ENCODE assay signal across 25 cellular contexts in the genomic region with DNA sequence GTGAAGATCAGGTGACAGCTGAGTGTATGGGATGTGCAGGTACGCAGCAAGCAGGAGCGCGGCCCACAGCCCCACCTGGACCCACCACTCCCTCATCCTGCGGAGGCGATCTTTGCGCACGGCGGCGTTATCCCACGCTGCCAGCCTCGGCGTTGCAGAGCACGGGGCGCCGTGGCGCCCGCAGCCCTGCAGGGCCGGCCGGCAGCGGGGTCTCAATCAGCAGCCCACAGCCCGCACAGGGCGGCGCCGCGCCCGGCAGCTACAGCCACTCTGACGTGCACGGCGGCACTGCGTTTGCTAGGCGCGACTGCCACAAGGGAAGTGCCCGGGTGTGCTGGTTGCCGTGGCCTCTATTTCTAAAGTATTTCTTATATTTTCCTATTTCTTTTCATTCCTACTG.
"Had no signal": no experiment of that assay in that cellular context is flagged by ENCODE, and none has a peak within 500 bp of the region (broad histone marks: within the 10 kb centered on the region; RNA-seq: fewer than 3 reads in every experiment).

No MANE protein-coding gene starts in this region.

- H3K9me3 Mint-ChIP-seq: T-cell; T-helper 2 cell treated with Interferon-gamma antibody and Interleukin-4, amounts not matched to agents 5 μg/mL and 100 μg/mL, for 36 hours had no signal

- H3K36me3 ChIP-seq: adrenal gland, transverse colon, uterus had no signal

- ATAC-seq: activated CD8-positive, alpha-beta T cell treated with anti-CD3 and anti-CD28 coated beads, Interleukin-2, amount 10 ng/mL, durations not matched to agents 7 days and 5 days; gastroesophageal sphincter; naive thymus-derived CD4-positive, alpha-beta T cell; T-cell had no signal

- H3K4me1 ChIP-seq: adrenal gland, gastroesophageal sphincter, stomach, suprapubic skin, transverse colon, uterus had no signal

- H3K9me3 ChIP-seq: adrenal gland, gastroesophageal sphincter, suprapubic skin, transverse colon, uterus had no signal

- H3K4me1 Mint-ChIP-seq: naive thymus-derived CD4-positive, alpha-beta T cell; neural crest cell; T-cell had no signal

- DNase-seq: activated CD4-positive, alpha-beta T cell treated with anti-CD3 and anti-CD28 coated beads, Interleukin-2, amount 50 U/mL, for 1 hour; activated CD4-positive, CD25-positive, alpha-beta regulatory T cell treated with anti-CD3 and anti-CD28 coated beads, Interleukin-2, amount 50 U/mL, for 72 hours; activated CD8-positive, alpha-beta T cell treated with anti-CD3 and anti-CD28 coated beads, Interleukin-2, amount 10 ng/mL, durations not matched to agents 7 days and 5 days; activated gamma-delta T cell treated with Interleukin-2 at 50 U/mL for 16 hours; adrenal gland; cerebellar nuclear complex; cortex of kidney; head of caudate nucleus; left cardiac atrium; naive thymus-derived CD4-positive, alpha-beta T cell; stimulated activated CD4-positive, alpha-beta T cell treated with anti-CD3 and anti-CD28 coated beads, Interleukin-12 subunit alpha, Interleukin-12 subunit beta, amount 100 ng/mL, for 4 hours; stimulated activated CD4-positive, alpha-beta T cell treated with anti-CD3 and anti-CD28 coated beads, Interleukin-4, amount 100 ng/mL, for 4 hours; stomach; T-cell; transverse colon; uterus had no signal

- FAIRE-seq: islet of Langerhans had no signal

- H3K27me3 ChIP-seq: adrenal gland, stomach, transverse colon, uterus had no signal

- H3K4me3 Mint-ChIP-seq: activated CD8-positive, alpha-beta T cell treated with anti-CD3 and anti-CD28 coated beads, Interleukin-2, amount 10 ng/mL, durations not matched to agents 7 days and 5 days; activated naive CD8-positive, alpha-beta T cell; naive thymus-derived CD4-positive, alpha-beta T cell; neural crest cell; T-cell; T-helper 2 cell treated with Interferon-gamma antibody and Interleukin-4, amounts not matched to agents 5 μg/mL and 100 μg/mL, for 36 hours had no signal

- H3K27ac Mint-ChIP-seq: activated CD8-positive, alpha-beta T cell treated with anti-CD3 and anti-CD28 coated beads, Interleukin-2, amount 10 ng/mL, durations not matched to agents 7 days and 5 days; activated naive CD8-positive, alpha-beta T cell; naive thymus-derived CD4-positive, alpha-beta T cell; T-cell; T-helper 2 cell treated with Interferon-gamma antibody and Interleukin-4, amounts not matched to agents 5 μg/mL and 100 μg/mL, for 36 hours had no signal

- H3K36me3 Mint-ChIP-seq: activated naive CD8-positive, alpha-beta T cell; naive thymus-derived CD4-positive, alpha-beta T cell; T-cell had no signal

- H3K4me3 ChIP-seq: adrenal gland, gastroesophageal sphincter, lung, stomach, suprapubic skin, transverse colon, uterus had no signal

- H3K27ac ChIP-seq: adrenal gland, epithelial cell of prostate, gastroesophageal sphincter, stomach, suprapubic skin, transverse colon, uterus, VCaP had no signal
